In the genomic region with DNA sequence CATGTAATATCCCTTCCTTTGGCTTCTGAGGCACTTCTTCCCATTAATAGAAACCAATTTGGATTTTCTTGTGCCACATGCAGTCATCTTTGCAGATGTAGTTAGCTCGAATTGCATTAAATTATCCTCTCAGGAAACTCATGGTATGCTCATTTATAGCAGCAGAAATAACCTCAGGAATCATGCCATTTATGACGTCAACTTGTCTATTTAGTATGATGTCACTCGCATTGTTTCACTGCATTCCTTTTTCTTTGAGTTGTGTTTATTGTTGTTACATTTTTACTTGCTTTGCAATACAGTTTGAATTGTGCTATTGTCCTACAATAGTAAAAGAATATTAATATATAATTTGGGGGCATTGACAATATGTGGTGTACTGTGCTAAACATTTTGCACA, we compare ENCODE assay signal across 24 cellular contexts.
"Had no signal": no experiment of that assay in that cellular context is flagged by ENCODE, and none has a peak within 500 bp of the region (broad histone marks: within the 10 kb centered on the region; RNA-seq: fewer than 3 reads in every experiment).

No MANE protein-coding gene starts in this region.

- FAIRE-seq: colon, frontal cortex, islet of Langerhans had no signal

- DNase-seq: cerebellar nuclear complex; effector CD4-positive, alpha-beta T cell; heart right ventricle; hypothalamus; kidney glomerular epithelial cell; mesendoderm; naive B cell; retina; spleen; stimulated activated CD4-positive, alpha-beta T cell treated with anti-CD3 and anti-CD28 coated beads, Interleukin-15, amount 100 ng/mL, for 24 hours; stimulated activated CD4-positive, alpha-beta T cell treated with anti-CD3 and anti-CD28 coated beads, Interleukin-2, amount 100 ng/mL, for 24 hours; stimulated activated CD4-positive, alpha-beta T cell treated with anti-CD3 and anti-CD28 coated beads, Interleukin-4, amount 100 ng/mL, for 4 hours; stimulated activated naive CD4-positive, alpha-beta T cell; stomach; substantia nigra; transverse colon had no signal

- H3K27me3 Mint-ChIP-seq: naive B cell had no signal

- H3K79me2 ChIP-seq: parathyroid adenoma had no signal

- H3K4me3 ChIP-seq: heart right ventricle, prostate gland, spleen, stomach, thoracic aorta, transverse colon had no signal

- H3K9me3 Mint-ChIP-seq: nephron had no signal

- H3K36me3 ChIP-seq: heart right ventricle, prostate gland, spleen, stomach, thoracic aorta, transverse colon had no signal

- H3K27ac Mint-ChIP-seq: naive B cell had no signal

- ATAC-seq: heart right ventricle, sciatic nerve had no signal

- H3K9ac ChIP-seq: parathyroid adenoma had no signal

- H3K4me3 Mint-ChIP-seq: naive B cell, nephron had no signal

- H3K27me3 ChIP-seq: heart right ventricle, spleen, stomach, transverse colon had no signal

- H3K9me3 ChIP-seq: heart right ventricle, prostate gland, stomach, thoracic aorta, transverse colon had no signal

- H3K36me3 Mint-ChIP-seq: naive B cell had no signal

- H2AFZ ChIP-seq: parathyroid adenoma had no signal

- H3K27ac ChIP-seq: heart right ventricle, parathyroid adenoma, prostate gland, spleen, stomach, thoracic aorta, transverse colon had no signal

- H3K4me1 ChIP-seq: heart right ventricle, prostate gland, spleen, stomach, transverse colon had no signal

- H3K4me1 Mint-ChIP-seq: naive B cell had no signal
